Comparison of ENCODE assay signal across 2 cellular contexts in the genomic region with DNA sequence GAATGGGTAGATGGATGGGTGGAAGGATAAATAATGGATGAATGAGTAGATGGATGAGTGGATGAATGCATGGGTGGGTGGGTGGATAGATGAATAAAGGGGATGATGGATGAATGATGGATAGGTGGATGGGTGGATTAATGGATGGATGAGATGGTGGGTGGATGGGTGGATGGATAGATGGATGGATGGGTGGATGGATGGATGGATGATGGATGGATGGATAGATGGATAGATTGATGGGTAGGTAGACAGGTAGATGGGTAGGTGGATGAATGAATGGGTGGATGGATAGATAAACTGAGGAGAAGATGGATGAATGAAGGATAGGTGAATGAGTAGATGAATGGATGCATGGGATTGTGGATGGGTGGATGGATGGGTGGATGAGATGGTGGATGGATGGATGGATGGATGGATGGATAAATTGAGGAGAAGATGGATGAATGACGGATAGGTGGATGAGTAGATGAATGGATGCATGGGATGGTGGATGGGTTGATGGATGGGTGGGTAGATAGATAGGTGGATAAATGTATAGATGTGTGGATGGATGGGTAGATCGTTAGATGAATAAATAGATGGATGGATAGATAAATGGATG.
TF ChIP-seq lines count a peak whose summit lies in the region.

No MANE protein-coding gene starts in this region.

TF ChIP-seq in IMR-90, 13 proteins besides CTCF, POLR2A, EP300 and RAD21:
- TF ChIP-seq RCOR1 (IDR thresholded peaks at IDR 0.05; ENCODE audit: insufficient replicate concordance, low read length) (no peak), CEBPB (IDR thresholded peaks at IDR 0.05; ENCODE audit: low read depth, low read length) (no peak), USF2 (IDR thresholded peaks at IDR 0.05; ENCODE audit: low read depth, low read length) (no peak), SMC3 (IDR thresholded peaks at IDR 0.05; ENCODE audit: low read depth, low read length) (no peak), NFE2L2 (IDR thresholded peaks at IDR 0.05; ENCODE audit: low read depth, low read length) (no peak), CHD1 (IDR thresholded peaks at IDR 0.05; ENCODE audit: low read depth, low read length) (no peak), ELK1 (IDR thresholded peaks at IDR 0.05; ENCODE audit: borderline replicate concordance, low read depth, low read length) (no peak), BHLHE40 (IDR thresholded peaks at IDR 0.05; ENCODE audit: low read depth, low read length) (no peak), MAZ (IDR thresholded peaks at IDR 0.05; ENCODE audit: borderline replicate concordance, low read depth, low read length) (no peak)

TF ChIP-seq in H1, 55 proteins besides CTCF, POLR2A, EP300 and RAD21:
- TF ChIP-seq SIX5 (IDR thresholded peaks at IDR 0.05; ENCODE audit: low read depth, low read length) (no peak), EZH2 (IDR thresholded peaks at IDR 0.05; ENCODE audit: low read depth, low read length, severe bottlenecking) (no peak), CHD1 (IDR thresholded peaks at IDR 0.05; ENCODE audit: low read depth, low read length) (no peak), CEBPB (IDR thresholded peaks at IDR 0.05; ENCODE audit: low read depth, low read length) (no peak), JUN (IDR thresholded peaks at IDR 0.05; ENCODE audit: low read depth, low read length) (no peak), RBBP5 (IDR thresholded peaks at IDR 0.05; ENCODE audit: borderline replicate concordance, low read depth, low read length) (no peak), TAF7 (optimal IDR thresholded peaks at IDR 0.05; ENCODE audit: borderline replicate concordance, low read depth, low read length) (no peak), SAP30 (IDR thresholded peaks at IDR 0.05; ENCODE audit: insufficient read depth, insufficient replicate concordance, low read length) (no peak), KDM1A (IDR thresholded peaks at IDR 0.05; ENCODE audit: borderline replicate concordance, low read length) (no peak), SP2 (IDR thresholded peaks at IDR 0.05; ENCODE audit: low read length) (no peak)
- TF ChIP-seq, protein P1, sequence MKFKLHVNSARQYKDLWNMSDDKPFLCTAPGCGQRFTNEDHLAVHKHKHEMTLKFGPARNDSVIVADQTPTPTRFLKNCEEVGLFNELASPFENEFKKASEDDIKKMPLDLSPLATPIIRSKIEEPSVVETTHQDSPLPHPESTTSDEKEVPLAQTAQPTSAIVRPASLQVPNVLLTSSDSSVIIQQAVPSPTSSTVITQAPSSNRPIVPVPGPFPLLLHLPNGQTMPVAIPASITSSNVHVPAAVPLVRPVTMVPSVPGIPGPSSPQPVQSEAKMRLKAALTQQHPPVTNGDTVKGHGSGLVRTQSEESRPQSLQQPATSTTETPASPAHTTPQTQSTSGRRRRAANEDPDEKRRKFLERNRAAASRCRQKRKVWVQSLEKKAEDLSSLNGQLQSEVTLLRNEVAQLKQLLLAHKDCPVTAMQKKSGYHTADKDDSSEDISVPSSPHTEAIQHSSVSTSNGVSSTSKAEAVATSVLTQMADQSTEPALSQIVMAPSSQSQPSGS (IDR thresholded peaks at IDR 0.05; ENCODE audit: low read length), result no peak
